Comparison of ENCODE assay signal across 39 cellular contexts in genomic region chr1:59101518-59101917, GRCh38.
"Had no signal": no experiment of that assay in that cellular context is flagged by ENCODE, and none has a peak within 500 bp of the region (broad histone marks: within the 10 kb centered on the region; RNA-seq: fewer than 3 reads in every experiment).

No MANE protein-coding gene starts in this region.

- H3K4me3 ChIP-seq: cardiac muscle cell, Peyer's patch had no signal

- H3K4me1 ChIP-seq: Peyer's patch had no signal

- H3K36me3 Mint-ChIP-seq: activated CD8-positive, alpha-beta memory T cell treated with anti-CD3 and anti-CD28 coated beads, Interleukin-2, amount 10 ng/mL, durations not matched to agents 7 days and 5 days; activated naive CD8-positive, alpha-beta T cell treated with anti-CD3 and anti-CD28 coated beads for 36 hours had no signal

- H3K9me3 ChIP-seq: Peyer's patch had no signal

- H3K27ac ChIP-seq: cardiac muscle cell, KMS-11, Peyer's patch, RWPE1, WERI-Rb-1 had no signal

- DNase-seq: activated CD4-positive, alpha-beta memory T cell treated with anti-CD3 and anti-CD28 coated beads, Interleukin-2, amount 10 ng/mL, durations not matched to agents 7 days and 5 days; activated CD4-positive, alpha-beta T cell treated with anti-CD3 and anti-CD28 coated beads for 1 hour; activated CD4-positive, alpha-beta T cell treated with anti-CD3 and anti-CD28 coated beads for 48 hours; activated CD4-positive, CD25-positive, alpha-beta regulatory T cell; activated CD8-positive, alpha-beta memory T cell treated with anti-CD3 and anti-CD28 coated beads for 24 hours; activated CD8-positive, alpha-beta memory T cell treated with anti-CD3 and anti-CD28 coated beads, Interleukin-2, amount 10 ng/mL, durations not matched to agents 7 days and 5 days; activated CD8-positive, alpha-beta memory T cell treated with anti-CD3 and anti-CD28 coated beads, Interleukin-2, amount 50 U/mL, for 48 hours; activated effector memory CD4-positive, alpha-beta T cell treated with anti-CD3 and anti-CD28 coated beads, Interleukin-2, amount 50 U/mL, for 16 hours; activated naive CD4-positive, alpha-beta T cell; activated naive CD4-positive, alpha-beta T cell treated with anti-CD3 and anti-CD28 coated beads, Interleukin-2, amount 50 U/mL, for 16 hours; activated naive CD8-positive, alpha-beta T cell treated with anti-CD3 and anti-CD28 coated beads for 36 hours; activated T-cell treated with anti-CD3 and anti-CD28 coated beads, Interleukin-2, amount 50 U/mL, for 48 hours; amniotic stem cell; aorta; MM.1S; MV-4-11; NCI-H1092; NCI-H1417; NCI-H146; NCI-H187; NCI-H2029 treated with DMSO at 0.1 percent for 48 hours; NCI-H2107; NCI-H2171; NCI-H510A; NCI-H526; NCI-H748 treated with DMSO at 0.1 percent for 48 hours; NK-92 treated with Interleukin-12 subunit alpha and Interleukin-12 subunit beta, amount 100 ng/mL, for 24 hours; PC-3; Peyer's patch; SIG-M5; SW 1271; T-helper 1 cell; T-helper 2 cell; T-helper 9 cell; WERI-Rb-1 had no signal

- H3K9ac ChIP-seq: KMS-11 had no signal

- H3K36me3 ChIP-seq: cardiac muscle cell, Peyer's patch, WERI-Rb-1 had no signal

- H3K4me3 Mint-ChIP-seq: activated CD4-positive, alpha-beta memory T cell treated with anti-CD3 and anti-CD28 coated beads, Interleukin-2, amount 10 ng/mL, durations not matched to agents 7 days and 5 days; activated CD8-positive, alpha-beta memory T cell treated with anti-CD3 and anti-CD28 coated beads, Interleukin-2, amount 10 ng/mL, durations not matched to agents 7 days and 5 days; activated naive CD8-positive, alpha-beta T cell treated with anti-CD3 and anti-CD28 coated beads for 36 hours; central memory CD8-positive, alpha-beta T cell had no signal

- H3K9me3 Mint-ChIP-seq: activated CD4-positive, alpha-beta memory T cell treated with anti-CD3 and anti-CD28 coated beads, Interleukin-2, amount 10 ng/mL, durations not matched to agents 7 days and 5 days; activated naive CD8-positive, alpha-beta T cell treated with anti-CD3 and anti-CD28 coated beads for 36 hours; central memory CD8-positive, alpha-beta T cell had no signal

- H3K27ac Mint-ChIP-seq: activated CD4-positive, alpha-beta memory T cell treated with anti-CD3 and anti-CD28 coated beads, Interleukin-2, amount 10 ng/mL, durations not matched to agents 7 days and 5 days; activated CD8-positive, alpha-beta memory T cell treated with anti-CD3 and anti-CD28 coated beads, Interleukin-2, amount 10 ng/mL, durations not matched to agents 7 days and 5 days; activated naive CD8-positive, alpha-beta T cell treated with anti-CD3 and anti-CD28 coated beads for 36 hours had no signal

- H3K27me3 Mint-ChIP-seq: activated naive CD8-positive, alpha-beta T cell treated with anti-CD3 and anti-CD28 coated beads for 36 hours; central memory CD8-positive, alpha-beta T cell had no signal

- H3K27me3 ChIP-seq: cardiac muscle cell, Peyer's patch had no signal

- H3K4me1 Mint-ChIP-seq: activated CD4-positive, alpha-beta memory T cell treated with anti-CD3 and anti-CD28 coated beads, Interleukin-2, amount 10 ng/mL, durations not matched to agents 7 days and 5 days; activated CD8-positive, alpha-beta memory T cell treated with anti-CD3 and anti-CD28 coated beads, Interleukin-2, amount 10 ng/mL, durations not matched to agents 7 days and 5 days; activated naive CD8-positive, alpha-beta T cell treated with anti-CD3 and anti-CD28 coated beads for 36 hours; central memory CD8-positive, alpha-beta T cell had no signal

- H3K4me2 ChIP-seq: KMS-11 had no signal
